Comparison of ENCODE assay signal across 1 cellular context in the genomic region with DNA sequence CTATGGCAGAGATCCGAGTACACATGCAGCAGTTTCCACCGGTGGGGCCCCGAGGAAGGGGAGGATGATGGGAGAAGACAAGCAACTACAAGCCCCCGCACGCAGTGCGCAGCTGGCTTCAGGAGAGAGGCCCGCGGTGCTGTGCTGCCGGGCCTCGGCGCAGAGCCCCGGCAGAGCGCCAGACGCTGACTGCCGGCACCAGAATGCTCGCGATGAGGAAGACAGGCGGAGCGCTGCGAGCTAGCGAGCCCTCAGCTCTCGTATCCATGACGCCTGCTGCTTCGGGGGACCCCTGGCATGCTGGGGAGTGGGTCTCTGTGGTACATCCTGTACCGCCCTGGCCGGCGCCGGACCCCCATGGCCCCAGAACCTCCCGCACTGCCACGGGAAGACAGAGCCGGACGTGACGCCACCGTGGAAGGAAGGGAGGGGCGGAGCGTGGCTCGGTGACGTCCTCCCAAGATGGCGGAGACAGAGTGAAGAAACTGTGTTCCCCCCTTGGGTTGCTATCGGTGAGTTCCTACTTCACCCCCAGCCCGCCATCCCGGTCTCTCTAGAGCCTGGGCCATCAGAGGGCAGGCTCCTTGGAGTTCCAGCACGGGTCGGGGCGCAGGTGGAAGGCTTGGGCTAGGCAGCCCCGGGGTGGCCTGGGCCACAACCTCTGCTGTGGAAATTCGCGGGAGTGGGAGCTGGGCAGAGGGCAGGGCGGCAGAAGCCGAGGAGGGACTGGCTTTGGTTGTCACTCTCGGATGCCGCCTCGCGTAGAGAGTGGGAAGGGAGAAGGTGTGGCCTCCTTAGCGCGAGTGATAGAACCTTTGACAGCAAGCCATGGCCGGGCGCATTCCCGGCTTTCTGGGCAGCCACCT.
A peak's percentile ranks its signal among the peaks of the same experiment; 100 is the strongest.
TF ChIP-seq lines count a peak whose summit lies in the region.

Gene MYNN (plus strand): TSS at position 446 of the 866 bp plus-strand sequence. CDS start 900 bp downstream, outside the sequence.

TF ChIP-seq in HepG2, 621 proteins besides CTCF, POLR2A, EP300 and RAD21 (continued from another document and continues in another):
- no peak for TF ChIP-seq ZUFSP (CRISPR knock-in tag; IDR thresholded peaks at IDR 0.05; ENCODE audit: borderline replicate concordance)
- no peak for TF ChIP-seq ZNF207 (IDR thresholded peaks at IDR 0.05; ENCODE audit: borderline replicate concordance)
- no peak for TF ChIP-seq ZNF558 (CRISPR knock-in tag; IDR thresholded peaks at IDR 0.05; ENCODE audit: borderline replicate concordance)
- TF ChIP-seq ZNF619 (CRISPR knock-in tag; IDR thresholded peaks at IDR 0.05): peak; percentile 86; the same call in 1 of the 2 replicates
- TF ChIP-seq ZNF235 (CRISPR knock-in tag; IDR thresholded peaks at IDR 0.05; ENCODE audit: borderline replicate concordance): peak; percentile 93
- TF ChIP-seq BRF2 (CRISPR knock-in tag; IDR thresholded peaks at IDR 0.05): no peak
- no peak for TF ChIP-seq SOX13 (IDR thresholded peaks at IDR 0.05)
- TF ChIP-seq SOX13 (CRISPR knock-in tag; conservative IDR thresholded peaks at IDR 0.05 in 1 of 2, IDR thresholded peaks at IDR 0.05 in 1 of 2): peak in 1 of 2 experiments; percentile 57; a peak in 2 of 4 replicates
- TF ChIP-seq, protein P1, sequence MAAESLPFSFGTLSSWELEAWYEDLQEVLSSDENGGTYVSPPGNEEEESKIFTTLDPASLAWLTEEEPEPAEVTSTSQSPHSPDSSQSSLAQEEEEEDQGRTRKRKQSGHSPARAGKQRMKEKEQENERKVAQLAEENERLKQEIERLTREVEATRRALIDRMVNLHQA (CRISPR knock-in tag; IDR thresholded peaks at IDR 0.05): no peak
- TF ChIP-seq ZNF605 (CRISPR knock-in tag; IDR thresholded peaks at IDR 0.05): peak; percentile 82; the same call in 1 of the 2 replicates
- TF ChIP-seq ZSCAN31 (CRISPR knock-in tag; IDR thresholded peaks at IDR 0.05; ENCODE audit: low read depth): peak; percentile 43; the same call in 1 of the 2 replicates
- TF ChIP-seq ZNF879 (CRISPR knock-in tag; IDR thresholded peaks at IDR 0.05): peak; percentile 81; the same call in 1 of the 2 replicates
- no peak for TF ChIP-seq HCFC1 (IDR thresholded peaks at IDR 0.05; ENCODE audit: low read depth, low read length)
- no peak for TF ChIP-seq ZNF101 (CRISPR knock-in tag; IDR thresholded peaks at IDR 0.05; ENCODE audit: borderline replicate concordance, low read depth)
- no peak for TF ChIP-seq ARNT (IDR thresholded peaks at IDR 0.05)
- no peak for TF ChIP-seq TOPORS (CRISPR knock-in tag; IDR thresholded peaks at IDR 0.05)
- TF ChIP-seq KDM5B (CRISPR knock-in tag; IDR thresholded peaks at IDR 0.05; ENCODE audit: borderline replicate concordance): peak; percentile 96
- TF ChIP-seq FOXO1 (CRISPR knock-in tag; IDR thresholded peaks at IDR 0.05): 0 out of 2 replicates have a peak, but pooled peaks have one; percentile 20
- TF ChIP-seq NFIB (CRISPR knock-in tag; IDR thresholded peaks at IDR 0.05; ENCODE audit: borderline replicate concordance): no peak
- peak; percentile 34; the same call in 1 of the 2 replicates for TF ChIP-seq CHD2 (IDR thresholded peaks at IDR 0.05; ENCODE audit: low read depth, low read length)
- TF ChIP-seq ZNF367 (CRISPR knock-in tag; IDR thresholded peaks at IDR 0.05; ENCODE audit: borderline replicate concordance): peak; percentile 89; the same call in 1 of the 2 replicates
- peak; percentile 64; the same call in 1 of the 2 replicates for TF ChIP-seq ESRRA (CRISPR knock-in tag; IDR thresholded peaks at IDR 0.05; ENCODE audit: low read depth)
- no peak for TF ChIP-seq TCF12 (IDR thresholded peaks at IDR 0.05)
- no peak; the same call in 1 of the 2 replicates for TF ChIP-seq TCF12 (CRISPR knock-in tag; IDR thresholded peaks at IDR 0.05)
- TF ChIP-seq ZNF264 (CRISPR knock-in tag; IDR thresholded peaks at IDR 0.05): peak; percentile 70; the same call in 1 of the 2 replicates
- TF ChIP-seq, protein P2, sequence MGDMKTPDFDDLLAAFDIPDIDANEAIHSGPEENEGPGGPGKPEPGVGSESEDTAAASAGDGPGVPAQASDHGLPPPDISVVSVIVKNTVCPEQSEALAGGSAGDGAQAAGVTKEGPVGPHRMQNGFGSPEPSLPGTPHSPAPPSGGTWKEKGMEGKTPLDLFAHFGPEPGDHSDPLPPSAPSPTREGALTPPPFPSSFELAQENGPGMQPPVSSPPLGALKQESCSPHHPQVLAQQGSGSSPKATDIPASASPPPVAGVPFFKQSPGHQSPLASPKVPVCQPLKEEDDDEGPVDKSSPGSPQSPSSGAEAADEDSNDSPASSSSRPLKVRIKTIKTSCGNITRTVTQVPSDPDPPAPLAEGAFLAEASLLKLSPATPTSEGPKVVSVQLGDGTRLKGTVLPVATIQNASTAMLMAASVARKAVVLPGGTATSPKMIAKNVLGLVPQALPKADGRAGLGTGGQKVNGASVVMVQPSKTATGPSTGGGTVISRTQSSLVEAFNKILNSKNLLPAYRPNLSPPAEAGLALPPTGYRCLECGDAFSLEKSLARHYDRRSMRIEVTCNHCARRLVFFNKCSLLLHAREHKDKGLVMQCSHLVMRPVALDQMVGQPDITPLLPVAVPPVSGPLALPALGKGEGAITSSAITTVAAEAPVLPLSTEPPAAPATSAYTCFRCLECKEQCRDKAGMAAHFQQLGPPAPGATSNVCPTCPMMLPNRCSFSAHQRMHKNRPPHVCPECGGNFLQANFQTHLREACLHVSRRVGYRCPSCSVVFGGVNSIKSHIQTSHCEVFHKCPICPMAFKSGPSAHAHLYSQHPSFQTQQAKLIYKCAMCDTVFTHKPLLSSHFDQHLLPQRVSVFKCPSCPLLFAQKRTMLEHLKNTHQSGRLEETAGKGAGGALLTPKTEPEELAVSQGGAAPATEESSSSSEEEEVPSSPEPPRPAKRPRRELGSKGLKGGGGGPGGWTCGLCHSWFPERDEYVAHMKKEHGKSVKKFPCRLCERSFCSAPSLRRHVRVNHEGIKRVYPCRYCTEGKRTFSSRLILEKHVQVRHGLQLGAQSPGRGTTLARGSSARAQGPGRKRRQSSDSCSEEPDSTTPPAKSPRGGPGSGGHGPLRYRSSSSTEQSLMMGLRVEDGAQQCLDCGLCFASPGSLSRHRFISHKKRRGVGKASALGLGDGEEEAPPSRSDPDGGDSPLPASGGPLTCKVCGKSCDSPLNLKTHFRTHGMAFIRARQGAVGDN (CRISPR knock-in tag; IDR thresholded peaks at IDR 0.05): peak; percentile 94
- TF ChIP-seq ZBTB21 (CRISPR knock-in tag; IDR thresholded peaks at IDR 0.05): peak; percentile 94
- TF ChIP-seq KDM5A (IDR thresholded peaks at IDR 0.05; ENCODE audit: borderline replicate concordance, low read length): peak; percentile 90
- TF ChIP-seq E2F5 (CRISPR knock-in tag; conservative IDR thresholded peaks at IDR 0.05): no peak
- TF ChIP-seq SKI (IDR thresholded peaks at IDR 0.05; ENCODE audit: partially characterized antibody): no peak
- TF ChIP-seq ZBTB46 (CRISPR knock-in tag; IDR thresholded peaks at IDR 0.05; ENCODE audit: borderline replicate concordance): no peak
- TF ChIP-seq ZBTB44 (CRISPR knock-in tag; IDR thresholded peaks at IDR 0.05): no peak
- peak; percentile 93 for TF ChIP-seq CREM (IDR thresholded peaks at IDR 0.05)
- no peak; the same call in 1 of the 2 replicates for TF ChIP-seq CREM (CRISPR knock-in tag; IDR thresholded peaks at IDR 0.05)
- peak; percentile 90 for TF ChIP-seq REPIN1 (CRISPR knock-in tag; IDR thresholded peaks at IDR 0.05; ENCODE audit: borderline replicate concordance, low read depth)
- TF ChIP-seq SNAPC4 (CRISPR knock-in tag; IDR thresholded peaks at IDR 0.05): peak; percentile 94
- no peak for TF ChIP-seq FUBP1 (CRISPR knock-in tag; IDR thresholded peaks at IDR 0.05; ENCODE audit: borderline replicate concordance)
